13 cellular contexts compared by ENCODE assay signal in the genomic region with DNA sequence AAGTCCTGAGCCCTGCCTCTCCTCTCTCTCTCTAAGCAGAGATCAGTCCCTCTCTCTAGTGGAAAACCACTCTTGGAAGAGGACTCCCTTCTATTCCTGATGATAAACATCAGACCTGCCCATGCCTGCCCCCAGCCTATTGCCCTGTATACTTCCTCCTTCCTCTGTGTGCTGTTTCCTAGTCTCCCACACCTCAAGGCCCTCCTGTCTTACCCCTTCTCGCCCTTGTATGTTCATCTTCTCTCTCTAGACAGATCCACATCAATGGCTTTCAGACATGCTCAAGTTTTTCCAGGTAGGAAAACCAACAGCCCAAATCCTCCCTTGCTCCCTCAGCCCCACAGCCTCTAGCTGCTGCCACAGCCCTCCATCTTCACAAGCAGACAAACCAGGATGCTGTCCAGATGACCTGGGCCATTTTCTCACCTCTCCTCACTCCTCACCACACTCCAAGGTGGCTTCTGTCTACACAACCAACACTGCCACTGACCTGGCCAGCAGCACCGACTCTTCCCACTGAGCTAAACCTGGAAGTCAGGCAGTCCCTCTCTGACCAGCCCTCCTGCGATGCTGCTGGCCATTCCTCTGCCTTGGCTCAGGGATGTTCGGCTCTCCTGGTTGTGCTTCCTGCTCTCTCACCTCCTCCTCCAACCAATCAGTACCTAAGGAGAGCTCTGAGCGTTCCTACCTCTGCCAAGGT. TPM values are rescaled to one million over a fixed set of nuclear protein-coding genes. Genes with fewer than 3 reads are reported as not detected.
DNase-seq lines count a peak whose midpoint lies in the region; ATAC-seq and TF ChIP-seq lines count a peak whose summit lies in the region.
"Had no signal": no experiment of that assay in that cellular context is flagged by ENCODE, and none has a peak within 500 bp of the region (broad histone marks: within the 10 kb centered on the region; RNA-seq: fewer than 3 reads in every experiment).

No MANE protein-coding gene starts in this region.

- H2BK5ac ChIP-seq in H9 (ENCODE audit: insufficient read length, low read length): no peak overlapping the region

- no peak overlapping the region for H3T11ph ChIP-seq in H9 (ENCODE audit: low read length)

- H3K36me3 Mint-ChIP-seq in CD4-positive, CD25-positive, alpha-beta regulatory T cell: peaks cover 76% of the 10 kb centered on the region
- peaks cover 20 to 76% (median 55%) of the 10 kb centered on the region in 3 experiments; a peak in 6 of 7 replicates for H3K36me3 Mint-ChIP-seq in H9 (ENCODE audit: insufficient read depth in 1 of 3, low read depth in 3 of 3)
- H3K36me3 Mint-ChIP-seq in effector memory CD8-positive, alpha-beta T cell (ENCODE audit: insufficient read depth): peaks cover 87% of the 10 kb centered on the region
- peaks cover 48% of the 10 kb centered on the region for H3K36me3 Mint-ChIP-seq in natural killer cell treated with Interleukin-12 subunit alpha and Interleukin-12 subunit beta and Interleukin-15 and Interleukin-18, amount 100 ng/mL, for 72 hours

- no CpG with 5 or more reads among the region's 5 CpGs for WGBS in H9 (ENCODE audit: extremely low coverage, insufficient read length, low lambda C conversion rate)

- no peaks in the 10 kb centered on the region for H3K4me1 ChIP-seq in CD4-positive, CD25-positive, alpha-beta regulatory T cell (ENCODE audit: control insufficient read depth, insufficient read depth, low read length, poor library complexity, severe bottlenecking)
- H3K4me1 ChIP-seq in H9 (ENCODE audit: insufficient read depth, low read length) (no peaks in the 10 kb centered on the region), colonic mucosa (no peaks in the 10 kb centered on the region)

- H3K23me2 ChIP-seq in H9 (ENCODE audit: insufficient read length, low read depth, low read length, poor library complexity, severe bottlenecking): no peaks in the 10 kb centered on the region

- no peaks in the 10 kb centered on the region for H3K27me3 Mint-ChIP-seq in CD4-positive, CD25-positive, alpha-beta regulatory T cell
- no peaks in the 10 kb centered on the region for H3K27me3 Mint-ChIP-seq in H9 (ENCODE audit: low read depth)
- no peaks in the 10 kb centered on the region for H3K27me3 Mint-ChIP-seq in effector memory CD8-positive, alpha-beta T cell
- H3K27me3 Mint-ChIP-seq in natural killer cell treated with Interleukin-12 subunit alpha and Interleukin-12 subunit beta and Interleukin-15 and Interleukin-18, amount 100 ng/mL, for 72 hours: no peaks in the 10 kb centered on the region

- no peak overlapping the region for H2AK5ac ChIP-seq in H9 (ENCODE audit: insufficient read length, low read length)

- H3K4me3 Mint-ChIP-seq in CD4-positive, CD25-positive, alpha-beta regulatory T cell: no peak overlapping the region
- no peak overlapping the region for H3K4me3 Mint-ChIP-seq in H9
- H3K4me3 Mint-ChIP-seq in effector memory CD8-positive, alpha-beta T cell: no peak overlapping the region
- no peak overlapping the region for H3K4me3 Mint-ChIP-seq in natural killer cell treated with Interleukin-12 subunit alpha and Interleukin-12 subunit beta and Interleukin-15 and Interleukin-18, amount 100 ng/mL, for 72 hours

- no peak overlapping the region for H2BK15ac ChIP-seq in H9 (ENCODE audit: low read depth, low read length)

- no peak overlapping the region for H2BK120ac ChIP-seq in H9 (ENCODE audit: low read depth, low read length, poor library complexity, severe bottlenecking)

- no peak for ATAC-seq in CD4-positive, CD25-positive, alpha-beta regulatory T cell (ENCODE audit: low read depth in 2 of 2)
- ATAC-seq in effector memory CD8-positive, alpha-beta T cell (replicated peaks): no peak
- ATAC-seq in natural killer cell treated with Interleukin-12 subunit alpha and Interleukin-12 subunit beta and Interleukin-15 and Interleukin-18, amount 100 ng/mL, for 72 hours: no peak
- ATAC-seq in HG03439 (IDR thresholded peaks at IDR 0.05; ENCODE audit: unreplicated experiment) (no peak), GM21447 (IDR thresholded peaks at IDR 0.05; ENCODE audit: unreplicated experiment) (no peak)
- ATAC-seq: K562 had no signal

- no peak for DNase-seq in CD4-positive, CD25-positive, alpha-beta regulatory T cell
- DNase-seq in H9 (no peak), colonic mucosa (no peak)
- DNase-seq in effector memory CD8-positive, alpha-beta T cell: no peak
- DNase-seq in natural killer cell treated with Interleukin-12 subunit alpha and Interleukin-12 subunit beta and Interleukin-15 and Interleukin-18, amount 100 ng/mL, for 72 hours (ENCODE audit: low spot score): no peak
- DNase-seq: islet precursor cell, NCI-H1436 treated with DMSO at 0.1 percent for 48 hours, NCI-H446 treated with DMSO at 0.1 percent for 48 hours had no signal

- H3K18ac ChIP-seq in H9 (ENCODE audit: insufficient read length, low read depth, low read length): no peak overlapping the region

- no peaks in the 10 kb centered on the region for H4K20me1 ChIP-seq in H9 (ENCODE audit: control insufficient read depth, insufficient read depth, insufficient read length)

- H3K4me2 ChIP-seq in H9 (ENCODE audit: insufficient read depth, insufficient read length, low read length): no peak overlapping the region

- H3K4me1 Mint-ChIP-seq in CD4-positive, CD25-positive, alpha-beta regulatory T cell: peaks cover 0 to 15% (median 10%) of the 10 kb centered on the region in 4 donors
- peaks cover 3 to 11% of the 10 kb centered on the region in 2 experiments for H3K4me1 Mint-ChIP-seq in H9
- peaks cover 6 to 21% of the 10 kb centered on the region in 2 donors for H3K4me1 Mint-ChIP-seq in effector memory CD8-positive, alpha-beta T cell (ENCODE audit: low read depth in 2 of 2)
- H3K4me1 Mint-ChIP-seq in natural killer cell treated with Interleukin-12 subunit alpha and Interleukin-12 subunit beta and Interleukin-15 and Interleukin-18, amount 100 ng/mL, for 72 hours (ENCODE audit: low read depth in 2 of 2): peaks cover 20 to 23% of the 10 kb centered on the region in 2 donors

- no peak overlapping the region for H2BK20ac ChIP-seq in H9 (ENCODE audit: low read depth, low read length, poor library complexity, severe bottlenecking)

- intact Hi-C loops in colonic mucosa (cut with DNase I): no loop called here

- no peak overlapping the region for H3K4me3 ChIP-seq in CD4-positive, CD25-positive, alpha-beta regulatory T cell (ENCODE audit: low read depth, low read length)
- no peak overlapping the region for H3K4me3 ChIP-seq in colonic mucosa
- H3K4me3 ChIP-seq: K562, SJSA1, thoracic aorta had no signal

- H3K9me3 Mint-ChIP-seq in CD4-positive, CD25-positive, alpha-beta regulatory T cell: no peaks in the 10 kb centered on the region
- H3K9me3 Mint-ChIP-seq in H9: no peaks in the 10 kb centered on the region
- no peaks in the 10 kb centered on the region for H3K9me3 Mint-ChIP-seq in effector memory CD8-positive, alpha-beta T cell
- H3K9me3 Mint-ChIP-seq in natural killer cell treated with Interleukin-12 subunit alpha and Interleukin-12 subunit beta and Interleukin-15 and Interleukin-18, amount 100 ng/mL, for 72 hours: no peaks in the 10 kb centered on the region

- no peak overlapping the region for H4K5ac ChIP-seq in H9 (ENCODE audit: insufficient read length, low read depth, low read length)

- H4K8ac ChIP-seq in H9 (replicated peaks; ENCODE audit: insufficient read length, low read depth, low read length): no peak overlapping the region

- no peak overlapping the region for H3K23ac ChIP-seq in H9 (ENCODE audit: insufficient read length, low read depth, low read length)

- H4K91ac ChIP-seq in H9 (ENCODE audit: insufficient read length, low read depth, low read length): no peak overlapping the region

- H3K27ac ChIP-seq in CD4-positive, CD25-positive, alpha-beta regulatory T cell (ENCODE audit: insufficient read depth, low read length, poor library complexity, severe bottlenecking): no peak overlapping the region
- no peak overlapping the region for H3K27ac ChIP-seq in H9 (ENCODE audit: insufficient read length, low read depth, low read length)
- no peak overlapping the region for H3K27ac ChIP-seq in colonic mucosa
- H3K27ac ChIP-seq: SJSA1 had no signal

- H3K9ac ChIP-seq in H9 (ENCODE audit: extremely low read depth, insufficient read length, low read length): no peak overlapping the region
- H3K9ac ChIP-seq in colonic mucosa (ENCODE audit: low read depth in 2 of 2, low read length in 2 of 2): no peak overlapping the region

- no peak for TF ChIP-seq CTCF in H9 (conservative IDR thresholded peaks at IDR 0.05)
- no peak for TF ChIP-seq CTCF in colonic mucosa (IDR thresholded peaks at IDR 0.05)

- H3K4ac ChIP-seq in H9 (ENCODE audit: low read depth, low read length): no peak overlapping the region

- no peak overlapping the region for H2AFZ ChIP-seq in H9 (ENCODE audit: low read length)

- H3K79me2 ChIP-seq in H9 (ENCODE audit: insufficient read depth, low read length): no peaks in the 10 kb centered on the region

- peaks cover 99% of the 10 kb centered on the region for H3K36me3 ChIP-seq in CD4-positive, CD25-positive, alpha-beta regulatory T cell (ENCODE audit: control insufficient read depth, insufficient read depth, low read length)
- H3K36me3 ChIP-seq in colonic mucosa: peaks cover 31% of the 10 kb centered on the region

- H3K9me3 ChIP-seq in CD4-positive, CD25-positive, alpha-beta regulatory T cell (ENCODE audit: control insufficient read depth in 2 of 2, low read length in 2 of 2): no peaks in the 10 kb centered on the region
- H3K9me3 ChIP-seq in H9 (ENCODE audit: control insufficient read depth, low read depth, low read length): no peaks in the 10 kb centered on the region
- H3K9me3 ChIP-seq in colonic mucosa: no peaks in the 10 kb centered on the region
- H3K9me3 ChIP-seq: SJSA1, thoracic aorta had no signal

- no peaks in the 10 kb centered on the region for H3K27me3 ChIP-seq in CD4-positive, CD25-positive, alpha-beta regulatory T cell (ENCODE audit: control insufficient read depth, insufficient read depth, low read length)
- H3K27me3 ChIP-seq in H9 (ENCODE audit: insufficient read depth, low read length): no peaks in the 10 kb centered on the region
- H3K27me3 ChIP-seq in colonic mucosa: no peaks in the 10 kb centered on the region
- H3K27me3 ChIP-seq: SJSA1 had no signal

- H2BK12ac ChIP-seq in H9 (ENCODE audit: insufficient read length, low read depth, low read length): no peak overlapping the region

- no peak overlapping the region for H3K14ac ChIP-seq in H9 (ENCODE audit: insufficient read depth, low read length)

- H3K56ac ChIP-seq in H9 (ENCODE audit: insufficient read length, low read depth, low read length): no peak overlapping the region

- no peaks in the 10 kb centered on the region for H3K79me1 ChIP-seq in H9 (ENCODE audit: insufficient read depth, low read depth, low read length, poor library complexity, severe bottlenecking)

- peak overlapping the region; percentile 74 to 94 (median 93) for H3K27ac Mint-ChIP-seq in CD4-positive, CD25-positive, alpha-beta regulatory T cell
- H3K27ac Mint-ChIP-seq in H9: peak overlapping the region; percentile 24 to 64 (median 41); a peak in 5 of 7 replicates
- peak overlapping the region; percentile 49 to 79 for H3K27ac Mint-ChIP-seq in effector memory CD8-positive, alpha-beta T cell
- H3K27ac Mint-ChIP-seq in natural killer cell treated with Interleukin-12 subunit alpha and Interleukin-12 subunit beta and Interleukin-15 and Interleukin-18, amount 100 ng/mL, for 72 hours: peak overlapping the region; percentile 59 to 89

RNA-seq across cellular contexts. Expression of gene MARF1, which starts 36.3 kb away (rescaled TPM):
- total RNA-seq in CD4-positive, CD25-positive, alpha-beta regulatory T cell: 208 TPM
- 10 to 100 TPM; 13.7 to 21.6 (median 17.0) TPM for polyA plus RNA-seq in CD4-positive, CD25-positive, alpha-beta regulatory T cell
- total RNA-seq in H9 (2021) (22.3 and 23.3 TPM in 2 replicates), colonic mucosa (10 to 100 TPM; 53.0 to 71.6 TPM)
- total RNA-seq in natural killer cell treated with Interleukin-12 subunit alpha and Interleukin-12 subunit beta and Interleukin-15 and Interleukin-18, amount 100 ng/mL, for 72 hours: 10 to 100 TPM; 63.9 to 76.0 TPM

RNA-seq across cellular contexts. Expression of gene NDE1, which starts 43.4 kb away (rescaled TPM):
- total RNA-seq in CD4-positive, CD25-positive, alpha-beta regulatory T cell: 146 TPM
- polyA plus RNA-seq in CD4-positive, CD25-positive, alpha-beta regulatory T cell: 10 to 100 TPM; 32.5 to 44.6 (median 42.5) TPM
- total RNA-seq in H9 (2021) (45.9 and 49.6 TPM in 2 replicates), colonic mucosa (10 to 100 TPM; 38.5 to 50.3 TPM)
- total RNA-seq in natural killer cell treated with Interleukin-12 subunit alpha and Interleukin-12 subunit beta and Interleukin-15 and Interleukin-18, amount 100 ng/mL, for 72 hours: 100 to 1,000 TPM in 1 of 2 donors, 10 to 100 TPM in 1; 95.0 to 151 TPM

Comparison
In these comparisons a context has a peak if more than half of its experiments do, and no peak if none do; other contexts are left out.
1. H3K27ac Mint-ChIP-seq: peak in every context shown above with its lines; median percentile 93 in CD4-positive, CD25-positive, alpha-beta regulatory T cell; 74 in natural killer cell treated with Interleukin-12 subunit alpha and Interleukin-12 subunit beta and Interleukin-15 and Interleukin-18, amount 100 ng/mL, for 72 hours; 64 in effector memory CD8-positive, alpha-beta T cell; 41 in H9.